ENCODE assay signal across 12 cellular contexts in genomic region chr5:179613460-179614071, GRCh38. TPM values are rescaled to one million over a fixed set of nuclear protein-coding genes. Genes with fewer than 3 reads are reported as not detected.
DNase-seq lines count a peak whose midpoint lies in the region; ATAC-seq and TF ChIP-seq lines count a peak whose summit lies in the region.
"Had no signal": no experiment of that assay in that cellular context is flagged by ENCODE, and none has a peak within 500 bp of the region (broad histone marks: within the 10 kb centered on the region; RNA-seq: fewer than 3 reads in every experiment).

No MANE protein-coding gene starts in this region.

- 52 to 56% methylated on average over 3 to 4 of the region's 8 CpGs for WGBS in gastroesophageal sphincter (ENCODE audit: low coverage in 1 of 2), 2 donors

- H3K27me3 Mint-ChIP-seq in Calu3 (ENCODE audit: unreplicated experiment) (no peaks in the 10 kb centered on the region), natural killer cell (ENCODE audit: low read depth in 2 of 2) (no peaks in the 10 kb centered on the region)
- H3K27me3 Mint-ChIP-seq in activated naive CD8-positive, alpha-beta T cell treated with anti-CD3 and anti-CD28 coated beads, Interleukin-2, amount 50 U/mL, for 24 hours, result no peaks in the 10 kb centered on the region

- POLR2A ChIA-PET in HEK293T (lab: Yijun Ruan, JAX), result interaction anchor here (1.0 to 4.2 kb wide), 5 partner anchors 8 to 13 kb away, joined by 4 to 67 read pairs (median 4); partner anchors contain the start of gene HNRNPH1

- H3K4me1 Mint-ChIP-seq in Calu3 (ENCODE audit: low read depth, unreplicated experiment), result peaks cover 43% of the 10 kb centered on the region
- peaks cover 45% of the 10 kb centered on the region for H3K4me1 Mint-ChIP-seq in activated naive CD8-positive, alpha-beta T cell treated with anti-CD3 and anti-CD28 coated beads, Interleukin-2, amount 50 U/mL, for 24 hours
- H3K4me1 Mint-ChIP-seq in natural killer cell, result peaks cover 68 to 71% of the 10 kb centered on the region in 2 donors

- no peak for ATAC-seq in activated naive CD8-positive, alpha-beta T cell treated with anti-CD3 and anti-CD28 coated beads, Interleukin-2, amount 50 U/mL, for 24 hours
- ATAC-seq in natural killer cell (peak in 2 of 3 donors; percentile 24 to 46), gastroesophageal sphincter (no peak)
- ATAC-seq: heart left ventricle had no signal

- peak overlapping the region in 1 of 4 donors; percentile 14 for H3K27ac ChIP-seq in gastroesophageal sphincter
- H3K27ac ChIP-seq: heart left ventricle, SJCRH30 had no signal

- no peak for TF ChIP-seq CTCF in Calu3 (IDR thresholded peaks at IDR 0.05; ENCODE audit: unreplicated experiment)
- no peak for TF ChIP-seq CTCF in natural killer cell (IDR thresholded peaks at IDR 0.05)
- no peak for TF ChIP-seq CTCF in gastroesophageal sphincter (IDR thresholded peaks at IDR 0.05)

- H3K36me3 ChIP-seq in gastroesophageal sphincter, result peaks cover 26 to 98% of the 10 kb centered on the region in 2 donors

- no peaks in the 10 kb centered on the region for H3K9me3 ChIP-seq in gastroesophageal sphincter
- H3K9me3 ChIP-seq: heart left ventricle, SJCRH30 had no signal

- intact Hi-C loops in Calu3 (cut with micrococcal nuclease; ENCODE audit: unreplicated experiment) (no loop called here), natural killer cell (cut with micrococcal nuclease) (no loop called here)

- H3K9me3 Mint-ChIP-seq in Calu3 (ENCODE audit: low read depth, unreplicated experiment) (no peaks in the 10 kb centered on the region), natural killer cell (no peaks in the 10 kb centered on the region)
- H3K9me3 Mint-ChIP-seq in activated naive CD8-positive, alpha-beta T cell treated with anti-CD3 and anti-CD28 coated beads, Interleukin-2, amount 50 U/mL, for 24 hours, result no peaks in the 10 kb centered on the region

- H3K36me3 Mint-ChIP-seq in Calu3 (ENCODE audit: insufficient read depth, unreplicated experiment) (peaks cover 99% of the 10 kb centered on the region), natural killer cell (peaks cover 71% of the 10 kb centered on the region)
- peaks cover 86% of the 10 kb centered on the region for H3K36me3 Mint-ChIP-seq in activated naive CD8-positive, alpha-beta T cell treated with anti-CD3 and anti-CD28 coated beads, Interleukin-2, amount 50 U/mL, for 24 hours (ENCODE audit: low read depth)

- H3K27ac Mint-ChIP-seq in Calu3 (ENCODE audit: unreplicated experiment) (peak overlapping the region; percentile 85), natural killer cell (peak overlapping the region; percentile 57 to 98)
- peak overlapping the region; percentile 75 for H3K27ac Mint-ChIP-seq in activated naive CD8-positive, alpha-beta T cell treated with anti-CD3 and anti-CD28 coated beads, Interleukin-2, amount 50 U/mL, for 24 hours

- H3K4me3 ChIP-seq in gastroesophageal sphincter, result no peak overlapping the region
- H3K4me3 ChIP-seq: heart left ventricle, SJCRH30 had no signal

- no peak for TF ChIP-seq EP300 in gastroesophageal sphincter (IDR thresholded peaks at IDR 0.05)

- peaks cover 9 to 98% (median 34%) of the 10 kb centered on the region in 3 donors for H3K4me1 ChIP-seq in gastroesophageal sphincter
- H3K4me1 ChIP-seq: SJCRH30 had no signal

- no peaks in the 10 kb centered on the region for H3K27me3 ChIP-seq in gastroesophageal sphincter
- H3K27me3 ChIP-seq: heart left ventricle, SJCRH30 had no signal

- H3K4me3 Mint-ChIP-seq in Calu3 (ENCODE audit: low read depth, unreplicated experiment) (peak overlapping the region; percentile 34), natural killer cell (peak overlapping the region; percentile 38)
- H3K4me3 Mint-ChIP-seq in activated naive CD8-positive, alpha-beta T cell treated with anti-CD3 and anti-CD28 coated beads, Interleukin-2, amount 50 U/mL, for 24 hours, result no peak overlapping the region

- no TSS peak for BruUV-seq in Calu3 (replicated peaks; lab: Mats Ljungman, UMichigan)

- DNase-seq in Calu3 (no peak), HEK293T (ENCODE audit: extremely low spot score) (no peak), natural killer cell (no peak), dedifferentiated amniotic fluid mesenchymal stem cell (ENCODE audit: extremely low spot score) (no peak), NCI-H2196 (lab: John Stamatoyannopoulos, UW; ENCODE audit: unreplicated experiment) (no peak), NOMO-1 treated with dmso at 0.1 percent for 144 hours (lab: John Stamatoyannopoulos, UW; ENCODE audit: unreplicated experiment) (no peak)
- peak; percentile 15 for DNase-seq in activated naive CD8-positive, alpha-beta T cell treated with anti-CD3 and anti-CD28 coated beads, Interleukin-2, amount 50 U/mL, for 24 hours
- DNase-seq: cortex of kidney; heart left ventricle; stimulated activated CD4-positive, alpha-beta T cell treated with anti-CD3 and anti-CD28 coated beads, Interleukin-1b, Interleukin-23, amount 100 ng/mL, for 48 hours had no signal

- CTCF ChIA-PET in Calu3 (lab: Charles Lee) (no interaction called here), HEK293T (lab: Yijun Ruan, JAX) (interaction anchor here (1.5 kb wide), 1 partner anchor 10 kb away, joined by 6 read pairs; the partner anchor contains the start of gene HNRNPH1)

- TF ChIP-seq POLR2A in gastroesophageal sphincter (IDR thresholded peaks at IDR 0.05), result no peak

TF ChIP-seq in HEK293T, 16 proteins besides CTCF, POLR2A, EP300 and RAD21:
- TF ChIP-seq L3MBTL2 (conservative IDR thresholded peaks at IDR 0.05) (0 out of 2 replicates have a peak, but pooled peaks have one; percentile 17), LEF1 (IDR thresholded peaks at IDR 0.05; ENCODE audit: borderline replicate concordance) (no peak)

RNA-seq across cellular contexts. Expression of gene HNRNPH1, which starts 9.9 kb away (rescaled TPM):
- 765 and 870 TPM in 2 replicates for total RNA-seq in Calu3 (2022)
- 1,000 to 10,000 TPM; 1,749 to 2,212 (median 1,853) TPM for total RNA-seq in natural killer cell
- 100 to 1,000 TPM; 250 to 604 (median 331) TPM for total RNA-seq in gastroesophageal sphincter

Comparison
In these comparisons a context has a peak if more than half of its experiments do, and no peak if none do; other contexts are left out.
1. ATAC-seq: peak in natural killer cell (2 of 3); none in activated naive CD8-positive, alpha-beta T cell treated with anti-CD3 and anti-CD28 coated beads, Interleukin-2, amount 50 U/mL, for 24 hours (single experiment) and gastroesophageal sphincter (single experiment).
2. Peak in every context shown above with its lines, with median percentiles within 50 percentile points of each other: H3K27ac Mint-ChIP-seq.